ENCODE assay signal across 8 cellular contexts in the genomic region with DNA sequence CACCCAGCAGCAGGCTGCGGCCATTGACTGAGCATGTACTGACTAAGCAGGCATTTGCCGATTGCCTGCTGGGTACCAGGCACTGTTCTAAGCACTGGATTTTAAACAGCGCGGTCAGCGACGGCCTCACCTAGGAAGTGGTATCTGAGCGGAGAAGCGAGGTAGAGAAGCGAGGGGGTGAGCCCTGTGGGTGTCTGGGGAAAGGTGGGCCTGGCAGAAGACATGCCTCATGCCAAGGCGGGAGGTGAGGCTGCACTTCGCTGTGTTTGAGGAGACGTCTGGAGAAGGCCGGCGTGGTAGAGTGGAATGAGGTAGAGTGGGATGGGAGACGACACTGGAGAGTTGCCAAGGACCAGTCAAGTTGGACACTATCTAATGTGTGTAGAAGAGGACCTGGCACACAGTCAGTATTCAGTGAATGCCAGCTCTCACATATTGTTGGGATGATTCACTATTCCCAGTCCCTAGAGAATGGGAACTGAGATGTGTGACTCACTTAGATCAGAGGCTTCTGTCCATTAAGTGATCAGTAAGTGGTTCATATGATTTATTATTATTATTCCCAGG. TPM values are rescaled to one million over a fixed set of nuclear protein-coding genes. Genes with fewer than 3 reads are reported as not detected.
DNase-seq lines count a peak whose midpoint lies in the region; ATAC-seq and TF ChIP-seq lines count a peak whose summit lies in the region.

No MANE protein-coding gene starts in this region.

- H3K36me3 ChIP-seq in SK-N-SH (replicated peaks in 1 of 2; ENCODE audit: control insufficient read depth in 1 of 2, insufficient read depth in 2 of 2, low read length in 1 of 2) (no peaks in the 10 kb centered on the region), smooth muscle cell (ENCODE audit: low read depth) (no peaks in the 10 kb centered on the region)

- H3K27me3 Mint-ChIP-seq in activated CD4-positive, alpha-beta T cell treated with anti-CD3 and anti-CD28 coated beads for 36 hours, result no peaks in the 10 kb centered on the region

- peak overlapping the region; percentile 71 for H3K4me3 Mint-ChIP-seq in activated CD4-positive, alpha-beta T cell treated with anti-CD3 and anti-CD28 coated beads for 36 hours

- POLR2A ChIA-PET in activated CD4-positive, alpha-beta T cell treated with anti-CD3 and anti-CD28 coated beads for 36 hours (lab: Charles Lee), result interaction anchor here (0.5 kb wide), 1 partner anchor 70 kb away, joined by 3 read pairs; no protein-coding TSS in a partner anchor
- POLR2A ChIA-PET in SK-N-SH (lab: Yijun Ruan, JAX), result no interaction called here

- intact Hi-C loops in activated CD4-positive, alpha-beta T cell treated with anti-CD3 and anti-CD28 coated beads for 36 hours (cut with DNase I, micrococcal nuclease), result loop anchor here in 1 of 2 experiments (5.0 kb wide), 1 partner anchor 1566 kb away; a partner anchor contains a TSS

- TF ChIP-seq EP300 in SK-N-SH (IDR thresholded peaks at IDR 0.05; ENCODE audit: borderline replicate concordance in 1 of 2, low read depth in 1 of 2, low read length in 1 of 2), result peak; percentile 45 to 82

- ATAC-seq in activated CD4-positive, alpha-beta T cell treated with anti-CD3 and anti-CD28 coated beads for 36 hours, result no peak
- no peak for ATAC-seq in HG02571 (IDR thresholded peaks at IDR 0.05; ENCODE audit: unreplicated experiment)

- CTCF ChIA-PET in activated CD4-positive, alpha-beta T cell treated with anti-CD3 and anti-CD28 coated beads for 36 hours (lab: Charles Lee), result interaction anchor here (1.4 kb wide), 1 partner anchor 9 kb away, joined by 4 read pairs; no protein-coding TSS in a partner anchor
- CTCF ChIA-PET in SK-N-SH (lab: Yijun Ruan, JAX), result no interaction called here

- no peaks in the 10 kb centered on the region for H3K9me2 ChIP-seq in SK-N-SH

- no peak for TF ChIP-seq RAD21 in SK-N-SH (IDR thresholded peaks at IDR 0.05; ENCODE audit: low read length)

- H4K20me1 ChIP-seq in SK-N-SH (ENCODE audit: insufficient read depth) (no peaks in the 10 kb centered on the region), smooth muscle cell (ENCODE audit: low read depth) (no peaks in the 10 kb centered on the region)

- H3K36me3 Mint-ChIP-seq in activated CD4-positive, alpha-beta T cell treated with anti-CD3 and anti-CD28 coated beads for 36 hours (ENCODE audit: low read depth), result no peaks in the 10 kb centered on the region

- H3K9me3 ChIP-seq in SK-N-SH (no peaks in the 10 kb centered on the region), smooth muscle cell (replicated peaks; ENCODE audit: low read depth) (no peaks in the 10 kb centered on the region)

- TF ChIP-seq CTCF in SK-N-SH (IDR thresholded peaks at IDR 0.05) (no peak), foreskin fibroblast (IDR thresholded peaks at IDR 0.05; ENCODE audit: low read depth, low read length) (no peak), smooth muscle cell (IDR thresholded peaks at IDR 0.05; ENCODE audit: borderline replicate concordance, insufficient read depth, poor library complexity, severe bottlenecking) (no peak)

- H3K27ac ChIP-seq in SK-N-SH (ENCODE audit: low read depth in 2 of 2, low read length in 1 of 2) (peak overlapping the region in 1 of 2 experiments; percentile 78; a peak in 2 of 4 replicates), smooth muscle cell (ENCODE audit: low read depth) (no peak overlapping the region)

- DNase-seq in activated CD4-positive, alpha-beta T cell treated with anti-CD3 and anti-CD28 coated beads for 36 hours, result no peak
- no peak for DNase-seq in activated CD4-positive, alpha-beta T cell treated with anti-CD3 and anti-CD28 coated beads for 1 hour
- DNase-seq in SK-N-SH (no peak), foreskin fibroblast (peak; percentile 76 to 90), smooth muscle cell (lab: John Stamatoyannopoulos, UW; ENCODE audit: unreplicated experiment) (no peak), GF-D8 (lab: John Stamatoyannopoulos, UW) (no peak), NCI-H774 (lab: John Stamatoyannopoulos, UW) (no peak)

- H3F3A ChIP-seq in SK-N-SH (replicated peaks; ENCODE audit: insufficient read depth) (peaks cover 19% of the 10 kb centered on the region), smooth muscle cell (ENCODE audit: low read depth) (peaks cover 7% of the 10 kb centered on the region)

- H3K9me3 Mint-ChIP-seq in activated CD4-positive, alpha-beta T cell treated with anti-CD3 and anti-CD28 coated beads for 36 hours (ENCODE audit: low read depth), result no peaks in the 10 kb centered on the region

- H3K9ac ChIP-seq in SK-N-SH (peak overlapping the region; percentile 82; the same call in 1 of the 2 replicates), smooth muscle cell (ENCODE audit: low read depth) (no peak overlapping the region)

- H3K4me3 ChIP-seq in SK-N-SH (ENCODE audit: low read depth in 2 of 2, low read length in 1 of 2) (peak overlapping the region in 1 of 2 experiments; percentile 6; a peak in 1 of 4 replicates), foreskin fibroblast (ENCODE audit: low read depth in 1 of 2, low read length in 2 of 2) (no peak overlapping the region), smooth muscle cell (no peak overlapping the region)

- H3K4me2 ChIP-seq in SK-N-SH, result peak overlapping the region; percentile 90
- peak overlapping the region; percentile 31 for H3K4me2 ChIP-seq in smooth muscle cell

- H3K79me2 ChIP-seq in SK-N-SH (ENCODE audit: insufficient read depth) (no peaks in the 10 kb centered on the region), smooth muscle cell (ENCODE audit: low read depth) (no peaks in the 10 kb centered on the region)

- H3K4me1 Mint-ChIP-seq in activated CD4-positive, alpha-beta T cell treated with anti-CD3 and anti-CD28 coated beads for 36 hours, result peaks cover 13% of the 10 kb centered on the region

- no peaks in the 10 kb centered on the region for H3K27me3 ChIP-seq in SK-N-SH (ENCODE audit: insufficient read depth)
- no peaks in the 10 kb centered on the region for H3K27me3 ChIP-seq in smooth muscle cell (ENCODE audit: low read depth)

- H3K27ac Mint-ChIP-seq in activated CD4-positive, alpha-beta T cell treated with anti-CD3 and anti-CD28 coated beads for 36 hours, result no peak overlapping the region

- 19% methylated on average over 15 of the region's 15 CpGs for WGBS in SK-N-SH (ENCODE audit: low lambda C conversion rate)
- WGBS in smooth muscle cell (ENCODE audit: low lambda C conversion rate), result 83% methylated on average over 15 of the region's 15 CpGs

- H2AFZ ChIP-seq in SK-N-SH (ENCODE audit: low read depth) (no peak overlapping the region), smooth muscle cell (ENCODE audit: low read depth) (no peak overlapping the region)

- peaks cover 0 to 13% of the 10 kb centered on the region in 2 experiments; a peak in 1 of 4 replicates for H3K4me1 ChIP-seq in SK-N-SH (ENCODE audit: control insufficient read depth in 1 of 2, insufficient read depth in 2 of 2, low read depth in 1 of 2, low read length in 1 of 2)
- no peaks in the 10 kb centered on the region for H3K4me1 ChIP-seq in smooth muscle cell (ENCODE audit: low read depth)

TF ChIP-seq in SK-N-SH, 30 proteins besides CTCF, POLR2A, EP300 and RAD21 (continues in another document):
- TF ChIP-seq YY1 (IDR thresholded peaks at IDR 0.05; ENCODE audit: low read depth) (no peak), NFIC (IDR thresholded peaks at IDR 0.05; ENCODE audit: borderline replicate concordance) (peak; percentile 98), FOXJ3 (CRISPR knock-in tag; IDR thresholded peaks at IDR 0.05) (no peak), ELF1 (IDR thresholded peaks at IDR 0.05) (no peak), RXRA (IDR thresholded peaks at IDR 0.05; ENCODE audit: borderline replicate concordance, low read depth) (peak; percentile 29; the same call in 1 of the 2 replicates), POLR2AphosphoS5 (IDR thresholded peaks at IDR 0.05; ENCODE audit: low read depth, low read length) (peak; percentile 85), SIN3A (IDR thresholded peaks at IDR 0.05; ENCODE audit: borderline replicate concordance, low read depth, low read length) (0 out of 2 replicates have a peak, but pooled peaks have one; percentile 34)
- TF ChIP-seq, protein P1, sequence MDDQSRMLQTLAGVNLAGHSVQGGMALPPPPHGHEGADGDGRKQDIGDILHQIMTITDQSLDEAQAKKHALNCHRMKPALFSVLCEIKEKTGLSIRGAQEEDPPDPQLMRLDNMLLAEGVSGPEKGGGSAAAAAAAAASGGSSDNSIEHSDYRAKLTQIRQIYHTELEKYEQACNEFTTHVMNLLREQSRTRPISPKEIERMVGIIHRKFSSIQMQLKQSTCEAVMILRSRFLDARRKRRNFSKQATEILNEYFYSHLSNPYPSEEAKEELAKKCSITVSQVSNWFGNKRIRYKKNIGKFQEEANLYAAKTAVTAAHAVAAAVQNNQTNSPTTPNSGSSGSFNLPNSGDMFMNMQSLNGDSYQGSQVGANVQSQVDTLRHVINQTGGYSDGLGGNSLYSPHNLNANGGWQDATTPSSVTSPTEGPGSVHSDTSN (IDR thresholded peaks at IDR 0.05), result peak; percentile 94
- TF ChIP-seq, protein P2, sequence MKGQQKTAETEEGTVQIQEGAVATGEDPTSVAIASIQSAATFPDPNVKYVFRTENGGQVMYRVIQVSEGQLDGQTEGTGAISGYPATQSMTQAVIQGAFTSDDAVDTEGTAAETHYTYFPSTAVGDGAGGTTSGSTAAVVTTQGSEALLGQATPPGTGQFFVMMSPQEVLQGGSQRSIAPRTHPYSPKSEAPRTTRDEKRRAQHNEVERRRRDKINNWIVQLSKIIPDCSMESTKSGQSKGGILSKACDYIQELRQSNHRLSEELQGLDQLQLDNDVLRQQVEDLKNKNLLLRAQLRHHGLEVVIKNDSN (IDR thresholded peaks at IDR 0.05; ENCODE audit: borderline replicate concordance, low read depth), result no peak
- TF ChIP-seq, protein P3, sequence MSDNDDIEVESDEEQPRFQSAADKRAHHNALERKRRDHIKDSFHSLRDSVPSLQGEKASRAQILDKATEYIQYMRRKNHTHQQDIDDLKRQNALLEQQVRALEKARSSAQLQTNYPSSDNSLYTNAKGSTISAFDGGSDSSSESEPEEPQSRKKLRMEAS (IDR thresholded peaks at IDR 0.05; ENCODE audit: low read depth), result peak; percentile 92

RNA-seq across cellular contexts. Expression of a gene that starts 14.4 kb away (rescaled TPM):
- 1 to 10 TPM; 4.3 to 7.1 TPM for total RNA-seq in activated CD4-positive, alpha-beta T cell treated with anti-CD3 and anti-CD28 coated beads for 36 hours
- polyA plus RNA-seq in SK-N-SH (2012; rRNA removed) (1.4 and 3.5 TPM in 2 replicates), smooth muscle cell (3.7 and 3.8 TPM in 2 replicates)
- 1.7 and 1.9 TPM in 2 replicates for polyA plus RNA-seq in SK-N-SH (2012; cell fraction: cytosol; rRNA removed)
- 5.3 and 8.8 TPM in 2 replicates for polyA plus RNA-seq in SK-N-SH (2012; cell fraction: nucleus; rRNA removed)
- total RNA-seq in smooth muscle cell, result 1.6 and 3.4 TPM in 2 replicates

RNA-seq across cellular contexts. Expression of a gene that starts 22.6 kb away (rescaled TPM):
- 10 to 100 TPM; 58.0 to 63.4 TPM for total RNA-seq in activated CD4-positive, alpha-beta T cell treated with anti-CD3 and anti-CD28 coated beads for 36 hours
- polyA plus RNA-seq in SK-N-SH (2012; rRNA removed), result 13.5 and 16.9 TPM in 2 replicates
- 8.0 and 10.4 TPM in 2 replicates for polyA plus RNA-seq in SK-N-SH (2012; cell fraction: cytosol; rRNA removed)
- polyA plus RNA-seq in SK-N-SH (2012; cell fraction: nucleus; rRNA removed), result 45.0 and 54.1 TPM in 2 replicates
- 8.0 and 9.3 TPM in 2 replicates for total RNA-seq in smooth muscle cell
- 16.2 and 20.9 TPM in 2 replicates for polyA plus RNA-seq in smooth muscle cell

Comparison
In these comparisons a context has a peak if more than half of its experiments do, and no peak if none do; other contexts are left out.
1. DNase-seq: peak in foreskin fibroblast (2 of 2); none in activated CD4-positive, alpha-beta T cell treated with anti-CD3 and anti-CD28 coated beads for 36 hours (single experiment), activated CD4-positive, alpha-beta T cell treated with anti-CD3 and anti-CD28 coated beads for 1 hour (single experiment), SK-N-SH (single experiment), smooth muscle cell (single experiment), GF-D8 (single experiment) and NCI-H774 (single experiment).